ENCODE assay signal across 22 cellular contexts in genomic region chr7:88322151-88322550, GRCh38. TPM values are rescaled to one million over a fixed set of nuclear protein-coding genes. Genes with fewer than 3 reads are reported as not detected.
A peak's percentile ranks its signal among the peaks of the same experiment; 100 is the strongest.
DNase-seq lines count a peak whose midpoint lies in the region; ATAC-seq and TF ChIP-seq lines count a peak whose summit lies in the region.
"Had no signal": no experiment of that assay in that cellular context is flagged by ENCODE, and none has a peak within 500 bp of the region (broad histone marks: within the 10 kb centered on the region; RNA-seq: fewer than 3 reads in every experiment).

No MANE protein-coding gene starts in this region.

- H3K27me3 ChIP-seq in gastroesophageal sphincter = no peaks in the 10 kb centered on the region
- H3K27me3 ChIP-seq: BLaER1 treated with 17β-estradiol and CSF1 and Interleukin-3, amounts not matched to agents 10 nM and 100 nM; esophagus muscularis mucosa; stomach had no signal

- no peak for TF ChIP-seq POLR2A in gastroesophageal sphincter (IDR thresholded peaks at IDR 0.05)

- intact Hi-C loops in Right ventricle myocardium superior (cut with DNase I) = no loop called here
- intact Hi-C loops in cardiac septum (cut with DNase I) = no loop called here

- no peak for TF ChIP-seq EP300 in gastroesophageal sphincter (IDR thresholded peaks at IDR 0.05)

- H3K36me3 Mint-ChIP-seq in stimulated activated naive B cell treated with anti-CD40 and anti-IgM and Interleukin-4, amounts not matched to agents 10 μg/mL and 1 μg/mL and 100 μg/mL, for 72 hours = no peaks in the 10 kb centered on the region
- H3K36me3 Mint-ChIP-seq: mesothelial cell of epicardium had no signal

- peaks cover 5 to 14% of the 10 kb centered on the region in 2 donors for H3K4me1 Mint-ChIP-seq in stimulated activated naive B cell treated with anti-CD40 and anti-IgM and Interleukin-4, amounts not matched to agents 10 μg/mL and 1 μg/mL and 100 μg/mL, for 72 hours

- H3K4me3 ChIP-seq in gastroesophageal sphincter = no peak overlapping the region
- H3K4me3 ChIP-seq: BLaER1 treated with 17β-estradiol and CSF1 and Interleukin-3, amounts not matched to agents 10 nM and 100 nM; esophagus muscularis mucosa; stomach had no signal

- ATAC-seq in Right ventricle myocardium superior (ENCODE audit: poor library complexity) = peak; percentile 24
- peak; percentile 43 for ATAC-seq in gastroesophageal sphincter
- peak; percentile 62 to 81 for ATAC-seq in stimulated activated naive B cell treated with anti-CD40 and anti-IgM and Interleukin-4, amounts not matched to agents 10 μg/mL and 1 μg/mL and 100 μg/mL, for 72 hours (replicated peaks)
- no peak for ATAC-seq in HG03521 (IDR thresholded peaks at IDR 0.05; ENCODE audit: unreplicated experiment)
- ATAC-seq in GM21619 (IDR thresholded peaks at IDR 0.05; ENCODE audit: unreplicated experiment) = no peak
- ATAC-seq in HG03442 (IDR thresholded peaks at IDR 0.05; ENCODE audit: unreplicated experiment) = no peak

- TF ChIP-seq CTCF in gastroesophageal sphincter (IDR thresholded peaks at IDR 0.05) = no peak

- H3K9me3 Mint-ChIP-seq in stimulated activated naive B cell treated with anti-CD40 and anti-IgM and Interleukin-4, amounts not matched to agents 10 μg/mL and 1 μg/mL and 100 μg/mL, for 72 hours = peaks cover 0 to 1% of the 10 kb centered on the region in 2 donors
- H3K9me3 Mint-ChIP-seq: activated naive CD4-positive, alpha-beta T cell treated with anti-CD3 and anti-CD28 coated beads, Interleukin-2, amount 50 U/mL, for 72 hours; mesothelial cell of epicardium had no signal

- H3K36me3 ChIP-seq in gastroesophageal sphincter = no peaks in the 10 kb centered on the region
- H3K36me3 ChIP-seq: BLaER1 treated with 17β-estradiol and CSF1 and Interleukin-3, amounts not matched to agents 10 nM and 100 nM; esophagus muscularis mucosa; stomach had no signal

- H3K27me3 Mint-ChIP-seq in stimulated activated naive B cell treated with anti-CD40 and anti-IgM and Interleukin-4, amounts not matched to agents 10 μg/mL and 1 μg/mL and 100 μg/mL, for 72 hours = peaks cover 0 to 5% of the 10 kb centered on the region in 2 donors

- DNase-seq in Right ventricle myocardium superior = no peak
- DNase-seq in cardiac septum (ENCODE audit: low spot score) = no peak
- DNase-seq in NOMO-1 treated with dmso at 0.1 percent for 144 hours (lab: John Stamatoyannopoulos, UW; ENCODE audit: unreplicated experiment) = peak; percentile 92
- no peak for DNase-seq in stimulated activated naive B cell treated with anti-CD40 and anti-IgM and Interleukin-4, amounts not matched to agents 10 μg/mL and 1 μg/mL and 100 μg/mL, for 72 hours
- DNase-seq: activated CD4-positive, alpha-beta T cell treated with anti-CD3 and anti-CD28 coated beads, Interleukin-2, amount 50 U/mL, for 4 hours; cortex of kidney; DMS153; H7; head of caudate nucleus; NCI-H2029; NCI-H446 treated with DMSO at 0.1 percent for 48 hours; OCI-M1; stomach had no signal

- H3K27ac ChIP-seq in gastroesophageal sphincter = no peak overlapping the region
- H3K27ac ChIP-seq: BLaER1 treated with 17β-estradiol and CSF1 and Interleukin-3, amounts not matched to agents 10 nM and 100 nM; esophagus muscularis mucosa had no signal

- H3K4me1 ChIP-seq in gastroesophageal sphincter = no peaks in the 10 kb centered on the region

- 61 to 75% methylated on average over 3 of the region's 3 CpGs for WGBS in gastroesophageal sphincter (ENCODE audit: low coverage in 1 of 2), 2 donors

- no peak overlapping the region for H3K4me3 Mint-ChIP-seq in stimulated activated naive B cell treated with anti-CD40 and anti-IgM and Interleukin-4, amounts not matched to agents 10 μg/mL and 1 μg/mL and 100 μg/mL, for 72 hours
- H3K4me3 Mint-ChIP-seq: mesothelial cell of epicardium had no signal

- no peaks in the 10 kb centered on the region for H3K9me3 ChIP-seq in gastroesophageal sphincter
- H3K9me3 ChIP-seq: BLaER1 treated with 17β-estradiol and CSF1 and Interleukin-3, amounts not matched to agents 10 nM and 100 nM; esophagus muscularis mucosa; stomach had no signal

- no peak overlapping the region for H3K27ac Mint-ChIP-seq in stimulated activated naive B cell treated with anti-CD40 and anti-IgM and Interleukin-4, amounts not matched to agents 10 μg/mL and 1 μg/mL and 100 μg/mL, for 72 hours
- H3K27ac Mint-ChIP-seq: activated naive CD4-positive, alpha-beta T cell treated with anti-CD3 and anti-CD28 coated beads, Interleukin-2, amount 50 U/mL, for 72 hours; mesothelial cell of epicardium had no signal

RNA-seq across cellular contexts. Expression of gene STEAP4, which starts 15.5 kb away (rescaled TPM):
- 20.1 TPM for total RNA-seq in Right ventricle myocardium superior
- 19.9 TPM for total RNA-seq in cardiac septum
- total RNA-seq in gastroesophageal sphincter = 10 to 100 TPM; 21.5 to 68.2 (median 38.5) TPM
- total RNA-seq: A172; activated naive CD4-positive, alpha-beta T cell treated with anti-CD3 and anti-CD28 coated beads, Interleukin-2, amount 50 U/mL, for 72 hours had no signal

Comparison
In these comparisons a context has a peak if more than half of its experiments do, and no peak if none do; other contexts are left out.
1. ATAC-seq: peak in Right ventricle myocardium superior (single experiment), gastroesophageal sphincter (single experiment) and stimulated activated naive B cell treated with anti-CD40 and anti-IgM and Interleukin-4, amounts not matched to agents 10 μg/mL and 1 μg/mL and 100 μg/mL, for 72 hours (2 of 2); none in HG03521 (single experiment), GM21619 (single experiment) and HG03442 (single experiment).